In genomic region chr5:45826055-45826454, GRCh38 we compare ENCODE assay signal across 21 cellular contexts.
"Had no signal": no experiment of that assay in that cellular context is flagged by ENCODE, and none has a peak within 500 bp of the region (broad histone marks: within the 10 kb centered on the region; RNA-seq: fewer than 3 reads in every experiment).

No MANE protein-coding gene starts in this region.

- DNase-seq: MV-4-11, NCI-H1092, NCI-H1105 treated with DMSO at 0.1 percent for 48 hours, NCI-H1417 treated with DMSO at 0.1 percent for 48 hours, NCI-H146, NCI-H1694 treated with DMSO at 0.1 percent for 48 hours, NCI-H1930, NCI-H2081, NCI-H2107, NCI-H2227 treated with DMSO at 0.1 percent for 48 hours, NCI-H524, NCI-H526 treated with DMSO at 0.1 percent for 48 hours, NCI-H748 treated with DMSO at 0.1 percent for 48 hours, PC-3, SHP77 treated with DMSO at 0.1 percent for 48 hours, SJCRH30, T-helper 1 cell had no signal

- H3K9me3 ChIP-seq: SJCRH30 had no signal

- H3K36me3 ChIP-seq: SJCRH30 had no signal

- H3K4me1 ChIP-seq: SJCRH30 had no signal

- H3K27me3 ChIP-seq: SJCRH30 had no signal

- H3K27ac ChIP-seq: SJCRH30 had no signal

- H3K4me3 ChIP-seq: K562, SJCRH30 had no signal

- ATAC-seq: K562, Panc1, PC-3, Right ventricle myocardium inferior, SK-N-SH treated with all-trans-retinoic acid at 6 μM for 48 hours had no signal
